15 cellular contexts compared by ENCODE assay signal in genomic region chr10:115861864-115862263, GRCh38.
DNase-seq lines count a peak whose midpoint lies in the region; ATAC-seq, FAIRE-seq and TF ChIP-seq lines count a peak whose summit lies in the region.
"Had no signal": no experiment of that assay in that cellular context is flagged by ENCODE, and none has a peak within 500 bp of the region (broad histone marks: within the 10 kb centered on the region; RNA-seq: fewer than 3 reads in every experiment).

No MANE protein-coding gene starts in this region.

- TF ChIP-seq CTCF in brain microvascular endothelial cell (IDR thresholded peaks at IDR 0.05; ENCODE audit: low read depth, low read length, missing control alignments) (no peak), endodermal cell (conservative IDR thresholded peaks at IDR 0.05) (no peak), Calu3 (IDR thresholded peaks at IDR 0.05; ENCODE audit: unreplicated experiment) (no peak)

- H3K9me3 ChIP-seq in endodermal cell (ENCODE audit: control insufficient read depth, low read length), result no peaks in the 10 kb centered on the region

- H3K27me3 ChIP-seq in brain microvascular endothelial cell (replicated peaks), result no peaks in the 10 kb centered on the region
- H3K27me3 ChIP-seq in endodermal cell (ENCODE audit: control insufficient read depth, insufficient read depth, low read length, poor library complexity, severe bottlenecking), result no peaks in the 10 kb centered on the region

- intact Hi-C loops in Calu3 (cut with micrococcal nuclease; ENCODE audit: unreplicated experiment), result no loop called here

- H3K27me3 Mint-ChIP-seq in endodermal cell (ENCODE audit: insufficient read depth), result no peaks in the 10 kb centered on the region
- H3K27me3 Mint-ChIP-seq in Calu3 (ENCODE audit: unreplicated experiment), result no peaks in the 10 kb centered on the region
- H3K27me3 Mint-ChIP-seq: activated CD4-positive, alpha-beta T cell treated with anti-CD3 and anti-CD28 coated beads for 36 hours; T-helper 17 cell had no signal

- peak; percentile 51 for DNase-seq in AG08395 (ENCODE audit: low spot score)
- DNase-seq in HT1080 (ENCODE audit: low read depth), result peak; percentile 74
- DNase-seq in brain microvascular endothelial cell, result peak; percentile 46
- no peak for DNase-seq in endodermal cell
- no peak for DNase-seq in activated CD4-positive, CD25-positive, alpha-beta regulatory T cell treated with anti-CD3 and anti-CD28 coated beads, Interleukin-2, amount 50 U/mL, for 72 hours
- no peak for DNase-seq in Calu3
- DNase-seq: activated CD4-positive, alpha-beta T cell treated with anti-CD3 and anti-CD28 coated beads for 36 hours; activated naive CD8-positive, alpha-beta T cell treated with anti-CD3 and anti-CD28 coated beads, Interleukin-2, amount 10 ng/mL, durations not matched to agents 7 days and 5 days; hypothalamus; left ventricle myocardium inferior; posterior cingulate gyrus; T-helper 17 cell had no signal

- peaks cover 4% of the 10 kb centered on the region for H3K4me1 Mint-ChIP-seq in endodermal cell
- no peaks in the 10 kb centered on the region for H3K4me1 Mint-ChIP-seq in Calu3 (ENCODE audit: low read depth, unreplicated experiment)
- H3K4me1 Mint-ChIP-seq: activated CD4-positive, alpha-beta T cell treated with anti-CD3 and anti-CD28 coated beads for 36 hours; activated naive CD8-positive, alpha-beta T cell treated with anti-CD3 and anti-CD28 coated beads, Interleukin-2, amount 10 ng/mL, durations not matched to agents 7 days and 5 days; T-helper 17 cell had no signal

- in situ Hi-C loops in brain microvascular endothelial cell (cut with HindIII; ENCODE audit: low pct_ligation_motif_present, low sequenced_read_pairs), result no loop called here

- no peak overlapping the region for H3K4me3 Mint-ChIP-seq in endodermal cell
- H3K4me3 Mint-ChIP-seq in Calu3 (ENCODE audit: low read depth, unreplicated experiment), result no peak overlapping the region
- H3K4me3 Mint-ChIP-seq: activated CD4-positive, alpha-beta T cell treated with anti-CD3 and anti-CD28 coated beads for 36 hours; activated naive CD8-positive, alpha-beta T cell treated with anti-CD3 and anti-CD28 coated beads, Interleukin-2, amount 10 ng/mL, durations not matched to agents 7 days and 5 days; T-helper 17 cell had no signal

- FAIRE-seq in islet of Langerhans (lab: Jason Lieb, UNC), result peak; percentile 72
- FAIRE-seq: D721Med had no signal

- no peak for ATAC-seq in GM19467 (IDR thresholded peaks at IDR 0.05; ENCODE audit: unreplicated experiment)
- ATAC-seq: activated CD4-positive, alpha-beta T cell treated with anti-CD3 and anti-CD28 coated beads for 36 hours; T-helper 17 cell had no signal

- H3K27ac ChIP-seq in brain microvascular endothelial cell (no peak overlapping the region), endodermal cell (ENCODE audit: low read depth, low read length) (no peak overlapping the region)
- H3K27ac ChIP-seq: left ventricle myocardium inferior had no signal

- H3K4me3 ChIP-seq in brain microvascular endothelial cell (ENCODE audit: low read depth, low read length) (no peak overlapping the region), endodermal cell (ENCODE audit: low read length) (no peak overlapping the region)
- H3K4me3 ChIP-seq: left ventricle myocardium inferior had no signal

- H3K9ac ChIP-seq in endodermal cell (ENCODE audit: extremely low read depth, low read length, poor library complexity, severe bottlenecking), result no peak overlapping the region

- H3K27ac Mint-ChIP-seq in endodermal cell (no peak overlapping the region), Calu3 (ENCODE audit: unreplicated experiment) (no peak overlapping the region)
- H3K27ac Mint-ChIP-seq: activated CD4-positive, alpha-beta T cell treated with anti-CD3 and anti-CD28 coated beads for 36 hours; activated naive CD8-positive, alpha-beta T cell treated with anti-CD3 and anti-CD28 coated beads, Interleukin-2, amount 10 ng/mL, durations not matched to agents 7 days and 5 days; T-helper 17 cell had no signal

- no TSS peak for BruUV-seq in Calu3 (replicated peaks; lab: Mats Ljungman, UMichigan)

- no peaks in the 10 kb centered on the region for H3K4me1 ChIP-seq in endodermal cell (ENCODE audit: control insufficient read depth, insufficient read depth, low read length)
- H3K4me1 ChIP-seq: left ventricle myocardium inferior had no signal

- H3K36me3 ChIP-seq in brain microvascular endothelial cell (replicated peaks), result no peaks in the 10 kb centered on the region
- no peaks in the 10 kb centered on the region for H3K36me3 ChIP-seq in endodermal cell (ENCODE audit: control insufficient read depth, insufficient read depth, low read length)
- H3K36me3 ChIP-seq: left ventricle myocardium inferior had no signal

- WGBS in endodermal cell (ENCODE audit: insufficient coverage in 1 of 2, insufficient read length in 1 of 2), 2 experiments, result 92% methylated on average over 1 of the region's 1 CpG; no CpG with 5 or more reads in 1 of the 2 experiments

- no peaks in the 10 kb centered on the region for H3K36me3 Mint-ChIP-seq in endodermal cell (ENCODE audit: low read depth)
- no peaks in the 10 kb centered on the region for H3K36me3 Mint-ChIP-seq in Calu3 (ENCODE audit: insufficient read depth, unreplicated experiment)
- H3K36me3 Mint-ChIP-seq: activated naive CD8-positive, alpha-beta T cell treated with anti-CD3 and anti-CD28 coated beads, Interleukin-2, amount 10 ng/mL, durations not matched to agents 7 days and 5 days had no signal

- CTCF ChIA-PET in Calu3 (lab: Charles Lee), result no interaction called here

- H3K9me3 Mint-ChIP-seq in endodermal cell, result peaks cover 4% of the 10 kb centered on the region
- H3K9me3 Mint-ChIP-seq in Calu3 (ENCODE audit: low read depth, unreplicated experiment), result no peaks in the 10 kb centered on the region
- H3K9me3 Mint-ChIP-seq: activated naive CD8-positive, alpha-beta T cell treated with anti-CD3 and anti-CD28 coated beads, Interleukin-2, amount 10 ng/mL, durations not matched to agents 7 days and 5 days had no signal

Comparison
In these comparisons a context has a peak if more than half of its experiments do, and no peak if none do; other contexts are left out.
1. DNase-seq: peak in AG08395 (single experiment), HT1080 (single experiment) and brain microvascular endothelial cell (single experiment); none in endodermal cell (single experiment), activated CD4-positive, CD25-positive, alpha-beta regulatory T cell treated with anti-CD3 and anti-CD28 coated beads, Interleukin-2, amount 50 U/mL, for 72 hours (single experiment) and Calu3 (single experiment).